8 cellular contexts compared by ENCODE assay signal in the genomic region with DNA sequence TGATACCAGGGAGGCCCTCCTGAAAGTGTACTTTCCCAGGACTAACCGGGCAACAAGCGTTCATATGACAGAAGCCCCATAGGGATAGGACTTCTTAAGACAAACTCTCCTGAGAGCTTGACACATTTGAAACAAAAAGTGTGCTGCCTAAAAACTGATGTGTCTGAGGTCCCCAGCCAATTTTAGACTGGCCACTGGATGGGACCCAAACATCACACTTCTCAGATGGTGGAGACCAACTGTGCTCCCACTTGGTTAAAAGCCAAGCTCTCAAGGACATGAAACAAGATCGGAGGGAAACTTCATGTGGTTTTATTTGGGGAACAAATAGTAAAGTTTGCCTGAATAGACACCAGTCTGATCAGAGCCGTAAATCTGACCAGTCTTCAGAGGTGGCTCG.
DNase-seq lines count a peak whose midpoint lies in the region; ATAC-seq and TF ChIP-seq lines count a peak whose summit lies in the region.
"Not testable (repeated sequence)": the region's sequence is repeated elsewhere in the genome, so short reads cannot be mapped to it uniquely, and the experiment has no call there.

No MANE protein-coding gene starts in this region.

- H3K4me3 Mint-ChIP-seq in activated CD4-positive, alpha-beta T cell treated with anti-CD3 and anti-CD28 coated beads for 36 hours; nephron: not testable (repeated sequence)
- peak overlapping the region; percentile 15 for H3K4me3 Mint-ChIP-seq in central memory CD8-positive, alpha-beta T cell

- H3K9me3 Mint-ChIP-seq in activated CD4-positive, alpha-beta T cell treated with anti-CD3 and anti-CD28 coated beads for 36 hours (ENCODE audit: low read depth); central memory CD8-positive, alpha-beta T cell; nephron: not testable (repeated sequence)

- peak; percentile 10 for ATAC-seq in GM19328 (IDR thresholded peaks at IDR 0.05; ENCODE audit: unreplicated experiment)
- peak; percentile 21 for ATAC-seq in GM21723 (IDR thresholded peaks at IDR 0.05; ENCODE audit: unreplicated experiment)
- peak; percentile 21 for ATAC-seq in HG02973 (IDR thresholded peaks at IDR 0.05; ENCODE audit: unreplicated experiment)
- ATAC-seq in HG03571 (IDR thresholded peaks at IDR 0.05; ENCODE audit: unreplicated experiment), result peak; percentile 5
- not testable (repeated sequence) for ATAC-seq in activated CD4-positive, alpha-beta T cell treated with anti-CD3 and anti-CD28 coated beads for 36 hours; central memory CD8-positive, alpha-beta T cell (replicated peaks; ENCODE audit: extremely low read depth, poor library complexity, severe bottlenecking)

- not testable (repeated sequence) for TF ChIP-seq CTCF in nephron (IDR thresholded peaks at IDR 0.05; ENCODE audit: unreplicated experiment in 3 of 3)

- not testable (repeated sequence) for DNase-seq in activated CD4-positive, alpha-beta T cell treated with anti-CD3 and anti-CD28 coated beads for 36 hours; central memory CD8-positive, alpha-beta T cell (ENCODE audit: low spot score in 2 of 2)

- CTCF ChIA-PET in activated CD4-positive, alpha-beta T cell treated with anti-CD3 and anti-CD28 coated beads for 36 hours (lab: Charles Lee), result not testable (repeated sequence)

- intact Hi-C loops in activated CD4-positive, alpha-beta T cell treated with anti-CD3 and anti-CD28 coated beads for 36 hours (cut with DNase I, micrococcal nuclease), result not testable (repeated sequence)

- peak overlapping the region; percentile 61 for H3K27ac Mint-ChIP-seq in activated CD4-positive, alpha-beta T cell treated with anti-CD3 and anti-CD28 coated beads for 36 hours
- not testable (repeated sequence) for H3K27ac Mint-ChIP-seq in central memory CD8-positive, alpha-beta T cell (ENCODE audit: low read depth)
- H3K27ac Mint-ChIP-seq in nephron, result peak overlapping the region; percentile 35 to 79 (median 77)

- not testable (repeated sequence) for H3K36me3 Mint-ChIP-seq in activated CD4-positive, alpha-beta T cell treated with anti-CD3 and anti-CD28 coated beads for 36 hours (ENCODE audit: low read depth); central memory CD8-positive, alpha-beta T cell (ENCODE audit: insufficient read depth); nephron (ENCODE audit: low read depth)

- not testable (repeated sequence) for H3K4me1 Mint-ChIP-seq in activated CD4-positive, alpha-beta T cell treated with anti-CD3 and anti-CD28 coated beads for 36 hours; central memory CD8-positive, alpha-beta T cell
- H3K4me1 Mint-ChIP-seq in nephron, result peaks cover 32% of the 10 kb centered on the region

- peaks cover 10% of the 10 kb centered on the region for H3K27me3 Mint-ChIP-seq in activated CD4-positive, alpha-beta T cell treated with anti-CD3 and anti-CD28 coated beads for 36 hours
- H3K27me3 Mint-ChIP-seq in central memory CD8-positive, alpha-beta T cell, result peaks cover 29% of the 10 kb centered on the region
- H3K27me3 Mint-ChIP-seq in nephron (ENCODE audit: low read depth), result not testable (repeated sequence)

- H3K4me3 ChIP-seq in GM08714 (ENCODE audit: low read length), result peak overlapping the region; percentile 16; the same call in 1 of the 2 replicates

- POLR2A ChIA-PET in activated CD4-positive, alpha-beta T cell treated with anti-CD3 and anti-CD28 coated beads for 36 hours (lab: Charles Lee), result not testable (repeated sequence)
